In the genomic region with DNA sequence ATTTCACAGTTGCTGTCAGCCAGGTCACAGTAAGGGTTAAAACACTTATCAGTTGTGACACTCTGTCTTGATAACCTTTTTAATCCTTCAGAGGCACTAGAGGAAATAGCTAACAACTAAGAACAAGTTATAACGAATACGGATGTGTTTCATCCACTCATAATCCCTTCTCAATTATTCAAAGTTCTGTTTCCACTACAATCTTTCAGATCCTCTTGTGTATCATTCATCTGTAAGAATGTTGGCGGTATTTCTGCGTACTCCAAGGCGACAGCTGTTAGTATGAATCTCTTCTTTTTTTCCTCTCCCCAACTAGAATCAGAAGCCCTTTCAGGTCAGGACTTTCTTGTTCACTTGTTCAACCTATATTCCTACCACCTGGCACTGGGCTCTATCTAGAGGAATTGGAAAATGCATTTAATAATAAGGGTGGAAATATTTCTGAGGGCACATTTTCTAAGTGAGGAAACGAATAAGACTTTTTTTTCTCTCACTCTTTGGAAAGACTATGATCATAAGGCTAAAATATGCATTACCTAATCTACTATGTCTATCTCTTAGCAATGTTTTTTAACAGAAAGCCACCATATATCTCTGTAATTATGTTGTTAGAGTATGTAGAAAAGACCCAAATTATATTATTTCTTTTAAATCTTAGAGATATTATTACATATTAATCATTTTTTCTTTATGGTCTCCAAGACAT, we compare ENCODE assay signal across 21 cellular contexts.
"Had no signal": no experiment of that assay in that cellular context is flagged by ENCODE, and none has a peak within 500 bp of the region (broad histone marks: within the 10 kb centered on the region; RNA-seq: fewer than 3 reads in every experiment).

No MANE protein-coding gene starts in this region.

- H3K27me3 ChIP-seq: heart left ventricle, neutrophil had no signal

- H3K36me3 ChIP-seq: heart left ventricle, neutrophil had no signal

- H3K4me3 ChIP-seq: heart left ventricle, lung, skin epidermis had no signal

- H3K4me1 ChIP-seq: heart left ventricle had no signal

- DNase-seq: cerebellar nuclear complex; erythroblast; foreskin melanocyte; heart left ventricle; hypothalamus; kidney; left colon; left ventricle myocardium superior; mesenchymal stem cell; naive thymus-derived CD4-positive, alpha-beta T cell; nephron progenitor cell; posterior cingulate gyrus; stimulated activated CD4-positive, alpha-beta T cell treated with anti-CD3 and anti-CD28 coated beads, Interleukin-2, amount 100 ng/mL, for 24 hours; stimulated activated CD4-positive, alpha-beta T cell treated with anti-CD3 and anti-CD28 coated beads, Interleukin-4, amount 100 ng/mL, for 4 hours; stimulated activated naive B cell treated with anti-CD40 and anti-IgM and Interleukin-4, amounts not matched to agents 10 μg/mL and 1 μg/mL and 100 μg/mL, for 72 hours; stimulated activated naive CD8-positive, alpha-beta T cell treated with anti-CD3 and anti-CD28 coated beads, Interleukin-15, amount 100 ng/mL, for 72 hours; trophoblast cell had no signal

- ATAC-seq: heart left ventricle; left colon; left ventricle myocardium superior; naive thymus-derived CD4-positive, alpha-beta T cell; sciatic nerve; stimulated activated naive B cell treated with anti-CD40 and anti-IgM and Interleukin-4, amounts not matched to agents 10 μg/mL and 1 μg/mL and 100 μg/mL, for 72 hours; stimulated activated naive CD8-positive, alpha-beta T cell treated with anti-CD3 and anti-CD28 coated beads, Interleukin-15, amount 100 ng/mL, for 72 hours had no signal

- H3K9me3 ChIP-seq: heart left ventricle, neutrophil had no signal

- H3K27ac ChIP-seq: heart left ventricle, neutrophil, skin epidermis had no signal
